Comparison of ENCODE assay signal across 27 cellular contexts in the genomic region with DNA sequence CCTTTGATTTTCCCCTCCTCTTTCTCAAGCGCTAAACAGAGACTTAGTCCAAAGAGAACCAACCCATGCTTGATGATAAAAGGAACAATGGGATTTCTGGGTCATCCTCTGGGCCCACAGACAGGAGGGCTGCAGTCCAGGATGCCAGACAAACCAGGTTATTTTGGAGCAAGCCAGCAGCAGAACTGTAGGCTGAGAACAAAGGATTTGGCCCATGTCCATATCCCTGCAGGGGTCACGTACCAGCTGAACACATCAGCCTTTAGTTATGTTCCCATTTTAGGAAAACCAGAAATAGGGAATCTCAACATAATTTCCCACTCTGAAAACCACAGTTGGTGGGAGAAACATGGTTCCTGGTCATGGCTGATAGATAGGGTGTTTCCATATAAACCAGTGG.
A peak's percentile ranks its signal among the peaks of the same experiment; 100 is the strongest.
DNase-seq lines count a peak whose midpoint lies in the region; ATAC-seq and TF ChIP-seq lines count a peak whose summit lies in the region.
"Had no signal": no experiment of that assay in that cellular context is flagged by ENCODE, and none has a peak within 500 bp of the region (broad histone marks: within the 10 kb centered on the region; RNA-seq: fewer than 3 reads in every experiment).

No MANE protein-coding gene starts in this region.

- no peaks in the 10 kb centered on the region for H3K9me3 Mint-ChIP-seq in mesothelial cell of epicardium
- H3K9me3 Mint-ChIP-seq: brain; natural killer cell treated with Interleukin-12 subunit alpha and Interleukin-12 subunit beta and Interleukin-15 and Interleukin-18, amount 100 ng/mL, for 72 hours; stimulated activated effector memory CD8-positive, alpha-beta T cell treated with anti-CD3 and anti-CD28 coated beads, Interleukin-12 subunit alpha, Interleukin-12 subunit beta, amount 100 ng/mL, for 72 hours had no signal

- TF ChIP-seq CTCF in GM10266 (IDR thresholded peaks at IDR 0.05; ENCODE audit: control insufficient read depth, insufficient read depth, low read depth, missing control alignments) = no peak
- TF ChIP-seq CTCF in mesothelial cell of epicardium (IDR thresholded peaks at IDR 0.05; ENCODE audit: unreplicated experiment) = no peak

- ATAC-seq in GM21381 (IDR thresholded peaks at IDR 0.05; ENCODE audit: unreplicated experiment) = no peak
- no peak for ATAC-seq in GM21619 (IDR thresholded peaks at IDR 0.05; ENCODE audit: unreplicated experiment)
- ATAC-seq: activated T-cell treated with anti-CD3 and anti-CD28 coated beads, Interleukin-2, amount 50 U/mL, for 72 hours; foreskin keratinocyte; K562; mucosa of descending colon; natural killer cell treated with Interleukin-12 subunit alpha and Interleukin-12 subunit beta and Interleukin-15 and Interleukin-18, amount 100 ng/mL, for 72 hours; Right ventricle myocardium inferior; stimulated activated effector memory CD8-positive, alpha-beta T cell treated with anti-CD3 and anti-CD28 coated beads, Interleukin-12 subunit alpha, Interleukin-12 subunit beta, amount 100 ng/mL, for 72 hours had no signal

- H3K4me3 Mint-ChIP-seq in mesothelial cell of epicardium = no peak overlapping the region
- H3K4me3 Mint-ChIP-seq: activated T-cell treated with anti-CD3 and anti-CD28 coated beads, Interleukin-2, amount 50 U/mL, for 72 hours; B cell; brain; CD8-positive, alpha-beta memory T cell; natural killer cell treated with Interleukin-12 subunit alpha and Interleukin-12 subunit beta and Interleukin-15 and Interleukin-18, amount 100 ng/mL, for 72 hours; stimulated activated effector memory CD8-positive, alpha-beta T cell treated with anti-CD3 and anti-CD28 coated beads, Interleukin-12 subunit alpha, Interleukin-12 subunit beta, amount 100 ng/mL, for 72 hours had no signal

- DNase-seq in GM10266 (ENCODE audit: extremely low spot score) (peak; percentile 2), NCI-H1092 treated with DMSO at 0.1 percent for 48 hours (lab: John Stamatoyannopoulos, UW) (peak; percentile 75), NCI-H774 (lab: John Stamatoyannopoulos, UW) (peak; percentile 27), glomerular visceral epithelial cell (ENCODE audit: extremely low spot score) (peak; percentile 4), retina (no peak), mesothelial cell of epicardium (ENCODE audit: low spot score in 2 of 2, unreplicated experiment in 2 of 2) (no peak)
- DNase-seq: activated CD4-positive, alpha-beta T cell treated with anti-CD3 and anti-CD28 coated beads, Interleukin-2, amount 50 U/mL, for 48 hours; activated CD4-positive, CD25-positive, alpha-beta regulatory T cell treated with anti-CD3 and anti-CD28 coated beads, Interleukin-2, amount 50 U/mL, for 72 hours; activated naive CD4-positive, alpha-beta T cell treated with Interleukin-2 at 50 U/mL for 16 hours; activated T-cell treated with anti-CD3 and anti-CD28 coated beads, Interleukin-2, amount 50 U/mL, for 72 hours; CD8-positive, alpha-beta memory T cell; DMS 273 treated with DMSO at 0.1 percent for 48 hours; dorsolateral prefrontal cortex; foreskin keratinocyte; mucosa of descending colon; NCI-H446 treated with DMSO at 0.1 percent for 48 hours; NK-92 treated with Interleukin-12 subunit alpha and Interleukin-12 subunit beta, amount 100 ng/mL, for 24 hours; T-helper 2 cell; trophoblast cell had no signal

- H3K36me3 Mint-ChIP-seq in mesothelial cell of epicardium = no peaks in the 10 kb centered on the region
- H3K36me3 Mint-ChIP-seq: brain; CD8-positive, alpha-beta memory T cell; natural killer cell treated with Interleukin-12 subunit alpha and Interleukin-12 subunit beta and Interleukin-15 and Interleukin-18, amount 100 ng/mL, for 72 hours; stimulated activated effector memory CD8-positive, alpha-beta T cell treated with anti-CD3 and anti-CD28 coated beads, Interleukin-12 subunit alpha, Interleukin-12 subunit beta, amount 100 ng/mL, for 72 hours had no signal

- H3K27ac Mint-ChIP-seq in mesothelial cell of epicardium = no peak overlapping the region
- H3K27ac Mint-ChIP-seq: activated T-cell treated with anti-CD3 and anti-CD28 coated beads, Interleukin-2, amount 50 U/mL, for 72 hours; B cell; brain; CD8-positive, alpha-beta memory T cell; natural killer cell treated with Interleukin-12 subunit alpha and Interleukin-12 subunit beta and Interleukin-15 and Interleukin-18, amount 100 ng/mL, for 72 hours; stimulated activated effector memory CD8-positive, alpha-beta T cell treated with anti-CD3 and anti-CD28 coated beads, Interleukin-12 subunit alpha, Interleukin-12 subunit beta, amount 100 ng/mL, for 72 hours had no signal

- H3K27me3 Mint-ChIP-seq in mesothelial cell of epicardium (ENCODE audit: low read depth) = no peaks in the 10 kb centered on the region
- H3K27me3 Mint-ChIP-seq: B cell had no signal

- H3K4me1 Mint-ChIP-seq in mesothelial cell of epicardium = peaks cover 12% of the 10 kb centered on the region
- H3K4me1 Mint-ChIP-seq: B cell; CD8-positive, alpha-beta memory T cell; stimulated activated effector memory CD8-positive, alpha-beta T cell treated with anti-CD3 and anti-CD28 coated beads, Interleukin-12 subunit alpha, Interleukin-12 subunit beta, amount 100 ng/mL, for 72 hours had no signal

Comparison
In these comparisons a context has a peak if more than half of its experiments do, and no peak if none do; other contexts are left out.
1. DNase-seq: peak in GM10266 (single experiment), NCI-H1092 treated with DMSO at 0.1 percent for 48 hours (single experiment), NCI-H774 (single experiment) and glomerular visceral epithelial cell (single experiment); none in retina (single experiment) and mesothelial cell of epicardium (0 of 2).